ENCODE assay signal across 19 cellular contexts in genomic region chr2:71882236-71882946, GRCh38.
DNase-seq lines count a peak whose midpoint lies in the region; ATAC-seq and TF ChIP-seq lines count a peak whose summit lies in the region.
"Had no signal": no experiment of that assay in that cellular context is flagged by ENCODE, and none has a peak within 500 bp of the region (broad histone marks: within the 10 kb centered on the region; RNA-seq: fewer than 3 reads in every experiment).

No MANE protein-coding gene starts in this region.

- no peak for TF ChIP-seq CTCF in IMR-90 (conservative IDR thresholded peaks at IDR 0.05; ENCODE audit: low read depth, low read length)
- TF ChIP-seq CTCF in mammary epithelial cell (conservative IDR thresholded peaks at IDR 0.05 in 1 of 2, IDR thresholded peaks at IDR 0.05 in 1 of 2; ENCODE audit: extremely low read depth in 1 of 2, insufficient read depth in 1 of 2, low read depth in 1 of 2, low read length in 2 of 2), result no peak
- no peak for TF ChIP-seq CTCF in parathyroid adenoma (IDR thresholded peaks at IDR 0.05)
- TF ChIP-seq CTCF in OCI-LY7 (conservative IDR thresholded peaks at IDR 0.05; ENCODE audit: low read length), result no peak

- DNase-seq in IMR-90 (no peak), mammary epithelial cell (no peak), SKM-1 treated with dmso at 0.1 percent for 144 hours (lab: John Stamatoyannopoulos, UW; ENCODE audit: unreplicated experiment) (no peak), OCI-LY7 (ENCODE audit: low spot score) (no peak)
- DNase-seq: activated CD4-positive, alpha-beta T cell treated with anti-CD3 and anti-CD28 coated beads, Interleukin-2, amount 50 U/mL, for 4 hours; activated CD4-positive, CD25-positive, alpha-beta regulatory T cell; activated CD8-positive, alpha-beta memory T cell treated with anti-CD3 and anti-CD28 coated beads, Interleukin-2, amount 50 U/mL, for 4 hours; activated naive CD8-positive, alpha-beta T cell treated with anti-CD3 and anti-CD28 coated beads for 36 hours; effector CD8-positive, alpha-beta T cell; NCI-H187; NCI-H526 treated with DMSO at 0.1 percent for 48 hours; stimulated activated CD4-positive, alpha-beta T cell treated with anti-CD3 and anti-CD28 coated beads, Interleukin-15, amount 100 ng/mL, for 24 hours had no signal

- no peak overlapping the region for H3K23ac ChIP-seq in IMR-90 (ENCODE audit: low read depth, low read length)

- H3K79me2 ChIP-seq in mammary epithelial cell (ENCODE audit: insufficient read depth, low read length) (no peaks in the 10 kb centered on the region), parathyroid adenoma (no peaks in the 10 kb centered on the region), OCI-LY7 (ENCODE audit: insufficient read depth, low read depth, low read length) (no peaks in the 10 kb centered on the region)

- POLR2A ChIA-PET in IMR-90 (lab: Charles Lee; ENCODE audit: unreplicated experiment) (no interaction called here), OCI-LY7 (lab: Charles Lee) (no interaction called here)

- H3K9ac ChIP-seq in BLaER1, result no peak overlapping the region
- H3K9ac ChIP-seq in IMR-90 (ENCODE audit: low read depth, low read length), result no peak overlapping the region
- no peak overlapping the region for H3K9ac ChIP-seq in mammary epithelial cell (ENCODE audit: insufficient read depth, low read length)
- no peak overlapping the region for H3K9ac ChIP-seq in parathyroid adenoma

- TF ChIP-seq RAD21 in IMR-90 (IDR thresholded peaks at IDR 0.05; ENCODE audit: low read length), result no peak

- ATAC-seq in IMR-90 (ENCODE audit: low read depth) (no peak), HG03135 (IDR thresholded peaks at IDR 0.05; ENCODE audit: unreplicated experiment) (no peak)
- ATAC-seq: activated T-helper 17 cell treated with anti-CD3 and anti-CD28 coated beads, Interleukin-2, amount 50 U/mL, for 72 hours; GM23338 had no signal

- peak overlapping the region; percentile 57; the same call in 1 of the 2 replicates for H2BK20ac ChIP-seq in IMR-90 (ENCODE audit: low read depth, low read length)

- dilution Hi-C loops in IMR-90 (cut with HindIII; ENCODE audit: low sequenced_read_pairs, unreplicated experiment) (no loop called here), mammary epithelial cell (cut with HindIII; ENCODE audit: low sequenced_read_pairs) (no loop called here)

- H3K27ac ChIP-seq in BLaER1 (no peak overlapping the region), IMR-90 (ENCODE audit: insufficient read depth, low read length) (peak overlapping the region; percentile 31; the same call in 1 of the 2 replicates), mammary epithelial cell (ENCODE audit: insufficient read depth, low read depth, low read length) (no peak overlapping the region), parathyroid adenoma (peak overlapping the region; percentile 5), OCI-LY7 (ENCODE audit: low read depth, low read length, poor library complexity, severe bottlenecking) (no peak overlapping the region)
- H3K27ac ChIP-seq: foreskin keratinocyte, thyroid gland had no signal

- peak overlapping the region; percentile 39; the same call in 1 of the 2 replicates for H3K14ac ChIP-seq in IMR-90 (replicated peaks; ENCODE audit: low read depth, low read length)

- peak overlapping the region; percentile 76 for H2BK5ac ChIP-seq in IMR-90 (ENCODE audit: low read depth, low read length, poor library complexity, severe bottlenecking)

- peak overlapping the region; percentile 47 for H2AFZ ChIP-seq in IMR-90 (replicated peaks; ENCODE audit: low read length, poor library complexity)
- H2AFZ ChIP-seq in mammary epithelial cell (ENCODE audit: low read depth, low read length), result no peak overlapping the region
- H2AFZ ChIP-seq in parathyroid adenoma, result no peak overlapping the region
- no peak overlapping the region for H2AFZ ChIP-seq in OCI-LY7 (ENCODE audit: low read length)
- H2AFZ ChIP-seq: GM23338 had no signal

- peak overlapping the region; percentile 34; the same call in 1 of the 2 replicates for H4K91ac ChIP-seq in IMR-90 (ENCODE audit: insufficient read depth, low read depth, low read length)

- in situ Hi-C loops in IMR-90 (cut with MboI; ENCODE audit: low sequenced_read_pairs), result no loop called here
- in situ Hi-C loops in mammary epithelial cell (cut with MboI; ENCODE audit: low sequenced_read_pairs in 2 of 2), result no loop called here

- CTCF ChIA-PET in IMR-90 (lab: Yijun Ruan, JAX), result interaction anchor here (0.6 kb wide), 1 partner anchor 1709 kb away, joined by 4 read pairs; no protein-coding TSS in a partner anchor
- CTCF ChIA-PET in mammary epithelial cell (lab: Charles Lee; ENCODE audit: low non-redundant PET), result no interaction called here
- CTCF ChIA-PET in OCI-LY7 (lab: Charles Lee; ENCODE audit: unreplicated experiment), result no interaction called here

- WGBS in IMR-90 (ENCODE audit: extremely low coverage in 2 of 2, insufficient read length in 1 of 2), 2 experiments, result 94% methylated on average over 3 of the region's 8 CpGs; no CpG with 5 or more reads in 1 of the 2 experiments
- WGBS in mammary epithelial cell (ENCODE audit: low coverage, missing lambda C conversion rate), result 82% methylated on average over 7 of the region's 8 CpGs

- H3K9me3 ChIP-seq in BLaER1 (no peaks in the 10 kb centered on the region), IMR-90 (ENCODE audit: control insufficient read depth, insufficient read depth, low read length) (peaks cover 9% of the 10 kb centered on the region), mammary epithelial cell (replicated peaks; ENCODE audit: insufficient read depth, low read length) (peaks cover 4% of the 10 kb centered on the region), parathyroid adenoma (ENCODE audit: control insufficient read depth, low read length) (no peaks in the 10 kb centered on the region), OCI-LY7 (ENCODE audit: low read length) (no peaks in the 10 kb centered on the region)
- H3K9me3 ChIP-seq: thyroid gland had no signal

- H2AK5ac ChIP-seq in IMR-90 (ENCODE audit: low read depth, low read length), result peak overlapping the region; percentile 31

- no peak overlapping the region for H3K56ac ChIP-seq in IMR-90 (ENCODE audit: extremely low read depth, insufficient read depth, low read length)

- H3K4ac ChIP-seq in IMR-90 (ENCODE audit: low read depth, low read length), result peak overlapping the region; percentile 66

- TF ChIP-seq POLR2A in IMR-90 (IDR thresholded peaks at IDR 0.05; ENCODE audit: low read depth, low read length), result no peak

- H3K4me2 ChIP-seq in BLaER1, result peak overlapping the region; percentile 41
- H3K4me2 ChIP-seq in IMR-90 (ENCODE audit: low read depth, low read length), result no peak overlapping the region
- peak overlapping the region; percentile 52 for H3K4me2 ChIP-seq in mammary epithelial cell (ENCODE audit: insufficient read depth, low read depth, low read length)
- H3K4me2 ChIP-seq in parathyroid adenoma (ENCODE audit: low read length), result no peak overlapping the region
- H3K4me2 ChIP-seq in OCI-LY7 (ENCODE audit: low read length), result no peak overlapping the region
- H3K4me2 ChIP-seq: GM23338 had no signal

- H3K4me1 ChIP-seq in BLaER1 (peaks cover 8% of the 10 kb centered on the region), IMR-90 (ENCODE audit: control insufficient read depth, insufficient read depth, low read length) (peaks cover 31% of the 10 kb centered on the region), mammary epithelial cell (ENCODE audit: insufficient read depth, low read length) (peaks cover 35% of the 10 kb centered on the region), parathyroid adenoma (peaks cover 8% of the 10 kb centered on the region), OCI-LY7 (ENCODE audit: insufficient read depth, low read length, poor library complexity, severe bottlenecking) (no peaks in the 10 kb centered on the region)
- H3K4me1 ChIP-seq: foreskin keratinocyte had no signal

- H3K36me3 ChIP-seq in BLaER1, result no peaks in the 10 kb centered on the region
- H3K36me3 ChIP-seq in IMR-90 (ENCODE audit: control insufficient read depth, insufficient read depth, low read length), result no peaks in the 10 kb centered on the region
- no peaks in the 10 kb centered on the region for H3K36me3 ChIP-seq in mammary epithelial cell (ENCODE audit: insufficient read depth, low read length)
- H3K36me3 ChIP-seq in parathyroid adenoma (ENCODE audit: control insufficient read depth, insufficient read depth, low read length), result no peaks in the 10 kb centered on the region
- no peaks in the 10 kb centered on the region for H3K36me3 ChIP-seq in OCI-LY7 (ENCODE audit: insufficient read depth, low read length)
- H3K36me3 ChIP-seq: thyroid gland had no signal

- peak overlapping the region; percentile 57 for H2AK9ac ChIP-seq in IMR-90 (replicated peaks; ENCODE audit: low read depth, low read length, poor library complexity)

- H3K18ac ChIP-seq in IMR-90 (ENCODE audit: low read depth, low read length), result peak overlapping the region; percentile 83

- peak overlapping the region in 1 of 2 experiments; percentile 56; a peak in 3 of 4 replicates for H4K8ac ChIP-seq in IMR-90 (ENCODE audit: low read depth in 2 of 2, low read length in 2 of 2)

- H4K20me1 ChIP-seq in BLaER1, result no peaks in the 10 kb centered on the region
- no peaks in the 10 kb centered on the region for H4K20me1 ChIP-seq in IMR-90 (ENCODE audit: insufficient read depth, low read length)
- no peaks in the 10 kb centered on the region for H4K20me1 ChIP-seq in mammary epithelial cell (ENCODE audit: insufficient read depth, low read length)
- H4K20me1 ChIP-seq in OCI-LY7 (ENCODE audit: insufficient read depth, low read length), result no peaks in the 10 kb centered on the region

- no TSS peak for BruUV-seq in IMR-90 (replicated peaks; lab: Mats Ljungman, UMichigan)
- BruUV-seq in mammary epithelial cell (replicated peaks; lab: Mats Ljungman, UMichigan), result no TSS peak
- BruUV-seq in OCI-LY7 (replicated peaks; lab: Mats Ljungman, UMichigan), result no TSS peak

- H3K27me3 ChIP-seq in BLaER1, result no peaks in the 10 kb centered on the region
- peaks cover 2% of the 10 kb centered on the region for H3K27me3 ChIP-seq in IMR-90 (ENCODE audit: control insufficient read depth, insufficient read depth, low read length)
- H3K27me3 ChIP-seq in mammary epithelial cell (ENCODE audit: insufficient read depth, low read length), result no peaks in the 10 kb centered on the region
- no peaks in the 10 kb centered on the region for H3K27me3 ChIP-seq in parathyroid adenoma (ENCODE audit: control insufficient read depth, insufficient read depth, low read length)
- H3K27me3 ChIP-seq: thyroid gland had no signal

- no peaks in the 10 kb centered on the region for H3K79me1 ChIP-seq in IMR-90 (ENCODE audit: low read depth in 1 of 2, low read length in 2 of 2)

- peak overlapping the region; percentile 65 for H4K5ac ChIP-seq in IMR-90 (ENCODE audit: low read depth, low read length)

- peaks cover 12% of the 10 kb centered on the region for H3K9me1 ChIP-seq in IMR-90 (ENCODE audit: insufficient read depth, low read length)

- intact Hi-C loops in IMR-90 (cut with micrococcal nuclease) (no loop called here), mammary epithelial cell (cut with micrococcal nuclease) (no loop called here), OCI-LY7 (cut with micrococcal nuclease; ENCODE audit: unreplicated experiment) (no loop called here)

- no peaks in the 10 kb centered on the region for H3K9me2 ChIP-seq in OCI-LY7 (ENCODE audit: insufficient read depth, low read length)

- H2BK15ac ChIP-seq in IMR-90 (ENCODE audit: low read depth, low read length), result peak overlapping the region; percentile 58; the same call in 1 of the 3 replicates

- peak overlapping the region; percentile 99 for H2BK120ac ChIP-seq in IMR-90 (ENCODE audit: low read depth, low read length)

- H3K4me3 ChIP-seq in BLaER1, result no peak overlapping the region
- no peak overlapping the region for H3K4me3 ChIP-seq in IMR-90 (ENCODE audit: insufficient read depth, low read depth, low read length)
- H3K4me3 ChIP-seq in mammary epithelial cell (replicated peaks in 1 of 3; ENCODE audit: insufficient read depth in 1 of 3, low read depth in 2 of 3, low read length in 3 of 3), result no peak overlapping the region
- no peak overlapping the region for H3K4me3 ChIP-seq in parathyroid adenoma (ENCODE audit: low read depth, low read length)
- no peak overlapping the region for H3K4me3 ChIP-seq in OCI-LY7 (ENCODE audit: low read depth, low read length, poor library complexity, severe bottlenecking)
- H3K4me3 ChIP-seq: GM23338, thyroid gland had no signal

Comparison
In these comparisons a context has a peak if more than half of its experiments do, and no peak if none do; other contexts are left out.
1. H3K27ac ChIP-seq: peak in IMR-90 (single experiment) and parathyroid adenoma (single experiment); none in BLaER1 (single experiment), mammary epithelial cell (single experiment) and OCI-LY7 (single experiment).
2. H3K4me2 ChIP-seq: peak in BLaER1 (single experiment) and mammary epithelial cell (single experiment); none in IMR-90 (single experiment), parathyroid adenoma (single experiment) and OCI-LY7 (single experiment).